8 cellular contexts compared by ENCODE assay signal in genomic region chr19:58572818-58573657, GRCh38. TPM values are rescaled to one million over a fixed set of nuclear protein-coding genes. Genes with fewer than 3 reads are reported as not detected.
DNase-seq lines count a peak whose midpoint lies in the region; ATAC-seq and TF ChIP-seq lines count a peak whose summit lies in the region.

Gene MZF1 (minus strand): TSS chr19:58573335. CDS start chr19:58571389, 1,946 bp downstream.

- no peaks in the 10 kb centered on the region for H3K9me3 ChIP-seq in BLaER1
- no peaks in the 10 kb centered on the region for H3K9me3 ChIP-seq in muscle layer of colon (ENCODE audit: low read length)

- POLR2A ChIA-PET in activated CD8-positive, alpha-beta memory T cell treated with anti-CD3 and anti-CD28 coated beads for 36 hours (lab: Charles Lee): interaction anchor here (0.5 to 2.8 kb wide), 3 partner anchors 11 to 306 kb away, joined by 3 to 13 read pairs (median 3); no protein-coding TSS in a partner anchor

- TF ChIP-seq CTCF in epithelial cell of esophagus (IDR thresholded peaks at IDR 0.05; ENCODE audit: insufficient read depth, low read depth, low read length, missing control alignments): peak; percentile 18

- CTCF ChIA-PET in activated CD8-positive, alpha-beta memory T cell treated with anti-CD3 and anti-CD28 coated beads for 36 hours (lab: Charles Lee): interaction anchor here (1.7 kb wide), 1 partner anchor 13 kb away, joined by 5 read pairs; no protein-coding TSS in a partner anchor

- H3K9ac ChIP-seq in BLaER1 (peak within 1 kb of the TSS; percentile 92), muscle layer of colon (ENCODE audit: low read length) (peak within 1 kb of the TSS; percentile 62)

- ATAC-seq in GM19468 (IDR thresholded peaks at IDR 0.05; ENCODE audit: extremely low read depth, unreplicated experiment): peak; percentile 45

- H3K36me3 ChIP-seq in BLaER1: peaks cover 19% of the 10 kb centered on the region; the same call in 1 of the 2 replicates
- peaks cover 30% of the 10 kb centered on the region for H3K36me3 ChIP-seq in muscle layer of colon (ENCODE audit: insufficient read depth, low read length)

- H3K4me3 ChIP-seq in BLaER1 (peak within 1 kb of the TSS; percentile 82), epithelial cell of esophagus (ENCODE audit: low read length) (peak within 1 kb of the TSS; percentile 81), muscle layer of colon (ENCODE audit: low read depth in 1 of 2, low read length in 2 of 2) (peak within 1 kb of the TSS; percentile 64 to 69)

- DNase-seq in HT1080 (ENCODE audit: low read depth) (peak; percentile 100), epithelial cell of esophagus (ENCODE audit: low read depth) (peak; percentile 100), COR-L47 (lab: John Stamatoyannopoulos, UW) (no peak)
- DNase-seq in stimulated activated CD8-positive, alpha-beta memory T cell treated with anti-CD3 and anti-CD28 coated beads, Interleukin-7, amount 100 ng/mL, for 4 hours (ENCODE audit: low read depth in 2 of 2): peak; percentile 100

- H4K20me1 ChIP-seq in BLaER1: no peaks in the 10 kb centered on the region

- H3K27ac ChIP-seq in BLaER1 (peak within 1 kb of the TSS; percentile 96), muscle layer of colon (ENCODE audit: low read depth, low read length) (peak within 1 kb of the TSS; percentile 79)

- peak within 1 kb of the TSS; percentile 100 for H3K4me2 ChIP-seq in BLaER1

- H3K4me1 ChIP-seq in BLaER1: peaks cover 74% of the 10 kb centered on the region
- peaks cover 19% of the 10 kb centered on the region for H3K4me1 ChIP-seq in muscle layer of colon (ENCODE audit: insufficient read depth, low read length)

- H3K27me3 ChIP-seq in BLaER1 (no peaks in the 10 kb centered on the region), muscle layer of colon (ENCODE audit: control insufficient read depth in 1 of 2, insufficient read depth in 2 of 2, low read length in 2 of 2) (no peaks in the 10 kb centered on the region)

RNA-seq across cellular contexts. Expression of gene MZF1, which starts in this region (rescaled TPM):
- total RNA-seq in HT1080 (2014; rRNA removed; shearing (Covaris generic)): 13.5 and 15.5 TPM in 2 replicates
- 9.5 and 11.5 TPM in 2 replicates for polyA plus RNA-seq in HT1080 (2015; cell fraction: cytosol; rRNA removed)
- polyA plus RNA-seq in HT1080 (2015; cell fraction: nucleus; rRNA removed): 95.0 and 106 TPM in 2 replicates
- 10 to 100 TPM; 14.0 to 14.3 TPM for total RNA-seq in activated CD8-positive, alpha-beta memory T cell treated with anti-CD3 and anti-CD28 coated beads for 36 hours
